In the genomic region with DNA sequence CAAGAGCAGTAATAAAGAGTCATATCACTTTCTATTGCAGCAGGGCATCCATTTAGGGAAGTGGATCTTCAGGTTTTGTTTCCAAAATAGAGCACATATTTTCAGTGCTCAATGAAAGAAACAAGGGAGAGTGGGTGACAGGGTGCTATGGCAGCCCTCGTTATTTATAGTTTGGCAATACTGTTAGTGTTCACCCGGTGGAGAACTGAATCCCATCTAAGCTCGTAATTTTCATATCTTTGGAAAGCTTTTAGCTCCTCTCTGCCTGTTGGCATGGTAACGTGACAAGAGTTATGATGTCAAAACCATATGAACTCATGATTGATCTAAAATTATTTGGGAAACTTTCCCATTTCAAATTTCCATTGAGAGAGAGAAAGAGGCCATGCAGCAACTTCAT, we compare ENCODE assay signal across 2 cellular contexts.
TF ChIP-seq lines count a peak whose summit lies in the region.

No MANE protein-coding gene starts in this region.

TF ChIP-seq in IMR-90, 13 proteins besides CTCF, POLR2A, EP300 and RAD21 (continued from another document):
- TF ChIP-seq MAZ (IDR thresholded peaks at IDR 0.05; ENCODE audit: borderline replicate concordance, low read depth, low read length) = no peak
- TF ChIP-seq, protein P1, sequence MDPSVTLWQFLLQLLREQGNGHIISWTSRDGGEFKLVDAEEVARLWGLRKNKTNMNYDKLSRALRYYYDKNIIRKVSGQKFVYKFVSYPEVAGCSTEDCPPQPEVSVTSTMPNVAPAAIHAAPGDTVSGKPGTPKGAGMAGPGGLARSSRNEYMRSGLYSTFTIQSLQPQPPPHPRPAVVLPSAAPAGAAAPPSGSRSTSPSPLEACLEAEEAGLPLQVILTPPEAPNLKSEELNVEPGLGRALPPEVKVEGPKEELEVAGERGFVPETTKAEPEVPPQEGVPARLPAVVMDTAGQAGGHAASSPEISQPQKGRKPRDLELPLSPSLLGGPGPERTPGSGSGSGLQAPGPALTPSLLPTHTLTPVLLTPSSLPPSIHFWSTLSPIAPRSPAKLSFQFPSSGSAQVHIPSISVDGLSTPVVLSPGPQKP (IDR thresholded peaks at IDR 0.05; ENCODE audit: borderline replicate concordance, low read depth, low read length) = no peak
TF ChIP-seq in IMR-90: peak in this region for 0.

TF ChIP-seq in WTC11, 78 proteins besides CTCF, POLR2A, EP300 and RAD21 (continued from another document):
- TF ChIP-seq, protein P2, sequence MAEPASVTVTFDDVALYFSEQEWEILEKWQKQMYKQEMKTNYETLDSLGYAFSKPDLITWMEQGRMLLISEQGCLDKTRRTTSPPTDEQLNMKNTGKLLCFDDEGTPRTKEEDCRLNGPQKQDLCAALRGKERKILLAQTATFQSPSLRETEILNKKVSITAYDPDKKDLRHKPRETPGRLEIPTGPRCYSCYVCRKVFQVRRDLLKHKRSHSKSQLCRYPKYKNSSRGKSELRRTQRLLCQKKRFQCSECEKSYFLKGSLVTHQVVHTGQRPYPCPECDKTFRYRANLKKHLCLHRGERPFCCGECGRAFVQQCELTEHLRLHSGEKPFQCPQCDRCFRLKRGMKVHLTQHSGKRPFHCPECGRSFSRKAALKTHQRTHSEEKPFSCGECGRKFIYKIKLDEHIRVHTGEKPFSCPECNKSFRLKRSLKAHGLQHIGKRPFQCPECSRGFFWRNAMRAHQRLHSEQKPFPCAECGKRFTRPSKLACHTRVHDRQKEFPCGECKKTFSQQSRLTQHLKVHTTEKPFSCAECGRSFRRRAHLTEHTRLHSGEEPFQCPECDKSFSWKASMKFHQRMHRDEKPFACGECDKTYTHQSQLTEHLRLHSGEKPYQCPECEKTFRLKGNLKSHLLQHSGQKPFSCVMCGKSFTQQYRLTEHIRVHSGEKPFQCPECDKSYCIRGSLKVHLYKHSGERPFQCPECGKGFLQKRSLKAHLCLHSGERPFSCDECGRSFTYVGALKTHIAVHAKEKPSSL (CRISPR knock-in tag; conservative IDR thresholded peaks at IDR 0.05) = no peak
- TF ChIP-seq NFATC4 (CRISPR knock-in tag; IDR thresholded peaks at IDR 0.05) (no peak), KAT7 (CRISPR knock-in tag; IDR thresholded peaks at IDR 0.05; ENCODE audit: borderline replicate concordance) (no peak), MXD4 (CRISPR knock-in tag; IDR thresholded peaks at IDR 0.05; ENCODE audit: borderline replicate concordance) (no peak), GTF2I (CRISPR knock-in tag; conservative IDR thresholded peaks at IDR 0.05) (no peak), CREB1 (CRISPR knock-in tag; IDR thresholded peaks at IDR 0.05) (no peak), ZNF671 (CRISPR knock-in tag; IDR thresholded peaks at IDR 0.05) (no peak)
- TF ChIP-seq, protein P3, sequence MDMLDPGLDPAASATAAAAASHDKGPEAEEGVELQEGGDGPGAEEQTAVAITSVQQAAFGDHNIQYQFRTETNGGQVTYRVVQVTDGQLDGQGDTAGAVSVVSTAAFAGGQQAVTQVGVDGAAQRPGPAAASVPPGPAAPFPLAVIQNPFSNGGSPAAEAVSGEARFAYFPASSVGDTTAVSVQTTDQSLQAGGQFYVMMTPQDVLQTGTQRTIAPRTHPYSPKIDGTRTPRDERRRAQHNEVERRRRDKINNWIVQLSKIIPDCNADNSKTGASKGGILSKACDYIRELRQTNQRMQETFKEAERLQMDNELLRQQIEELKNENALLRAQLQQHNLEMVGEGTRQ (CRISPR knock-in tag; IDR thresholded peaks at IDR 0.05) = no peak
- TF ChIP-seq, protein P4, sequence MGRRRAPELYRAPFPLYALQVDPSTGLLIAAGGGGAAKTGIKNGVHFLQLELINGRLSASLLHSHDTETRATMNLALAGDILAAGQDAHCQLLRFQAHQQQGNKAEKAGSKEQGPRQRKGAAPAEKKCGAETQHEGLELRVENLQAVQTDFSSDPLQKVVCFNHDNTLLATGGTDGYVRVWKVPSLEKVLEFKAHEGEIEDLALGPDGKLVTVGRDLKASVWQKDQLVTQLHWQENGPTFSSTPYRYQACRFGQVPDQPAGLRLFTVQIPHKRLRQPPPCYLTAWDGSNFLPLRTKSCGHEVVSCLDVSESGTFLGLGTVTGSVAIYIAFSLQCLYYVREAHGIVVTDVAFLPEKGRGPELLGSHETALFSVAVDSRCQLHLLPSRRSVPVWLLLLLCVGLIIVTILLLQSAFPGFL (CRISPR knock-in tag; IDR thresholded peaks at IDR 0.05; ENCODE audit: borderline replicate concordance) = no peak
- TF ChIP-seq, protein P5, sequence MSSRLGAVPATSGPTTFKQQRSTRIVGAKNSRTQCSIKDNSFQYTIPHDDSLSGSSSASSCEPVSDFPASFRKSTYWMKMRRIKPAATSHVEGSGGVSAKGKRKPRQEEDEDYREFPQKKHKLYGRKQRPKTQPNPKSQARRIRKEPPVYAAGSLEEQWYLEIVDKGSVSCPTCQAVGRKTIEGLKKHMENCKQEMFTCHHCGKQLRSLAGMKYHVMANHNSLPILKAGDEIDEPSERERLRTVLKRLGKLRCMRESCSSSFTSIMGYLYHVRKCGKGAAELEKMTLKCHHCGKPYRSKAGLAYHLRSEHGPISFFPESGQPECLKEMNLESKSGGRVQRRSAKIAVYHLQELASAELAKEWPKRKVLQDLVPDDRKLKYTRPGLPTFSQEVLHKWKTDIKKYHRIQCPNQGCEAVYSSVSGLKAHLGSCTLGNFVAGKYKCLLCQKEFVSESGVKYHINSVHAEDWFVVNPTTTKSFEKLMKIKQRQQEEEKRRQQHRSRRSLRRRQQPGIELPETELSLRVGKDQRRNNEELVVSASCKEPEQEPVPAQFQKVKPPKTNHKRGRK (CRISPR knock-in tag; IDR thresholded peaks at IDR 0.05; ENCODE audit: borderline replicate concordance) = no peak
- TF ChIP-seq, protein P6, sequence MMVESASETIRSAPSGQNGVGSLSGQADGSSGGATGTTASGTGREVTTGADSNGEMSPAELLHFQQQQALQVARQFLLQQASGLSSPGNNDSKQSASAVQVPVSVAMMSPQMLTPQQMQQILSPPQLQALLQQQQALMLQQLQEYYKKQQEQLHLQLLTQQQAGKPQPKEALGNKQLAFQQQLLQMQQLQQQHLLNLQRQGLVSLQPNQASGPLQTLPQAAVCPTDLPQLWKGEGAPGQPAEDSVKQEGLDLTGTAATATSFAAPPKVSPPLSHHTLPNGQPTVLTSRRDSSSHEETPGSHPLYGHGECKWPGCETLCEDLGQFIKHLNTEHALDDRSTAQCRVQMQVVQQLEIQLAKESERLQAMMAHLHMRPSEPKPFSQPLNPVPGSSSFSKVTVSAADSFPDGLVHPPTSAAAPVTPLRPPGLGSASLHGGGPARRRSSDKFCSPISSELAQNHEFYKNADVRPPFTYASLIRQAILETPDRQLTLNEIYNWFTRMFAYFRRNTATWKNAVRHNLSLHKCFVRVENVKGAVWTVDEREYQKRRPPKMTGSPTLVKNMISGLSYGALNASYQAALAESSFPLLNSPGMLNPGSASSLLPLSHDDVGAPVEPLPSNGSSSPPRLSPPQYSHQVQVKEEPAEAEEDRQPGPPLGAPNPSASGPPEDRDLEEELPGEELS (CRISPR knock-in tag; IDR thresholded peaks at IDR 0.05) = no peak
- TF ChIP-seq, protein P7, sequence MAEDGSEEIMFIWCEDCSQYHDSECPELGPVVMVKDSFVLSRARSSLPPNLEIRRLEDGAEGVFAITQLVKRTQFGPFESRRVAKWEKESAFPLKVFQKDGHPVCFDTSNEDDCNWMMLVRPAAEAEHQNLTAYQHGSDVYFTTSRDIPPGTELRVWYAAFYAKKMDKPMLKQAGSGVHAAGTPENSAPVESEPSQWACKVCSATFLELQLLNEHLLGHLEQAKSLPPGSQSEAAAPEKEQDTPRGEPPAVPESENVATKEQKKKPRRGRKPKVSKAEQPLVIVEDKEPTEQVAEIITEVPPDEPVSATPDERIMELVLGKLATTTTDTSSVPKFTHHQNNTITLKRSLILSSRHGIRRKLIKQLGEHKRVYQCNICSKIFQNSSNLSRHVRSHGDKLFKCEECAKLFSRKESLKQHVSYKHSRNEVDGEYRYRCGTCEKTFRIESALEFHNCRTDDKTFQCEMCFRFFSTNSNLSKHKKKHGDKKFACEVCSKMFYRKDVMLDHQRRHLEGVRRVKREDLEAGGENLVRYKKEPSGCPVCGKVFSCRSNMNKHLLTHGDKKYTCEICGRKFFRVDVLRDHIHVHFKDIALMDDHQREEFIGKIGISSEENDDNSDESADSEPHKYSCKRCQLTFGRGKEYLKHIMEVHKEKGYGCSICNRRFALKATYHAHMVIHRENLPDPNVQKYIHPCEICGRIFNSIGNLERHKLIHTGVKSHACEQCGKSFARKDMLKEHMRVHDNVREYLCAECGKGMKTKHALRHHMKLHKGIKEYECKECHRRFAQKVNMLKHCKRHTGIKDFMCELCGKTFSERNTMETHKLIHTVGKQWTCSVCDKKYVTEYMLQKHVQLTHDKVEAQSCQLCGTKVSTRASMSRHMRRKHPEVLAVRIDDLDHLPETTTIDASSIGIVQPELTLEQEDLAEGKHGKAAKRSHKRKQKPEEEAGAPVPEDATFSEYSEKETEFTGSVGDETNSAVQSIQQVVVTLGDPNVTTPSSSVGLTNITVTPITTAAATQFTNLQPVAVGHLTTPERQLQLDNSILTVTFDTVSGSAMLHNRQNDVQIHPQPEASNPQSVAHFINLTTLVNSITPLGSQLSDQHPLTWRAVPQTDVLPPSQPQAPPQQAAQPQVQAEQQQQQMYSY (CRISPR knock-in tag; IDR thresholded peaks at IDR 0.05) = no peak
